1 cellular context compared by ENCODE assay signal in the genomic region with DNA sequence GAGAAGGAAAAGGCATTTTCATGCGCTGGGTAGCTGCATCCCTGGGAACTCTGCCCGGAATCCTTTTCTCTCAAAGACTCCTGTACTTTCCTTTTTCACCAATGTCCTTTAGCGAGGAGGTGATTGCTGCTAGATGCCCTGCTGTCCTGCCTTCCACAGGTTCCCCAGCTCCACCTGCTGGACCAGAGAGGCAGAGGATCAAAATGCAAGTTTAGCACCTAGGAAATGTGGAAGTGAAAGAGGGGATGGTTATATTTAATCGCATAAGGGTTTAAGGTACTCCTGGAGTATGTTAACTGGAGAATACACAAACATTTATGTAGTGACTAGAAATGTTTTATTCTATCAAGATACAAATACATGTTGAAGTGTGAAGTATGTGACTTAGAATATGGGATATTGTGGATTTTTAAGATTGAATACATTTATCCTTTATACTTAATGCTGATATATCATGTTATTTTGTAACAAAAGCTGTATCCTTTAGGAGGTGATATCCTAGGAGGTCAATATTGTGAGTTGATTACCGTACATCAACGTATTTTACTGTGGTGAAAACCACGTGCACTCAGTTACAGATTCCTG.
A peak's percentile ranks its signal among the peaks of the same experiment; 100 is the strongest.
TF ChIP-seq lines count a peak whose summit lies in the region.

No MANE protein-coding gene starts in this region.

TF ChIP-seq in HepG2, 621 proteins besides CTCF, POLR2A, EP300 and RAD21 (continued from another document and continues in another):
- no peak for TF ChIP-seq SNAPC4 (CRISPR knock-in tag; IDR thresholded peaks at IDR 0.05)
- no peak for TF ChIP-seq ZNF589 (CRISPR knock-in tag; conservative IDR thresholded peaks at IDR 0.05)
- no peak for TF ChIP-seq ZNF605 (CRISPR knock-in tag; IDR thresholded peaks at IDR 0.05)
- TF ChIP-seq SMARCC2 (IDR thresholded peaks at IDR 0.05) = no peak
- no peak for TF ChIP-seq SUZ12 (IDR thresholded peaks at IDR 0.05; ENCODE audit: low read depth, low read length)
- no peak for TF ChIP-seq ADNP (CRISPR knock-in tag; IDR thresholded peaks at IDR 0.05)
- TF ChIP-seq POLR2G (IDR thresholded peaks at IDR 0.05; ENCODE audit: low read depth, low read length) = no peak
- TF ChIP-seq ZNF263 (CRISPR knock-in tag; IDR thresholded peaks at IDR 0.05) = no peak
- TF ChIP-seq, protein P1, sequence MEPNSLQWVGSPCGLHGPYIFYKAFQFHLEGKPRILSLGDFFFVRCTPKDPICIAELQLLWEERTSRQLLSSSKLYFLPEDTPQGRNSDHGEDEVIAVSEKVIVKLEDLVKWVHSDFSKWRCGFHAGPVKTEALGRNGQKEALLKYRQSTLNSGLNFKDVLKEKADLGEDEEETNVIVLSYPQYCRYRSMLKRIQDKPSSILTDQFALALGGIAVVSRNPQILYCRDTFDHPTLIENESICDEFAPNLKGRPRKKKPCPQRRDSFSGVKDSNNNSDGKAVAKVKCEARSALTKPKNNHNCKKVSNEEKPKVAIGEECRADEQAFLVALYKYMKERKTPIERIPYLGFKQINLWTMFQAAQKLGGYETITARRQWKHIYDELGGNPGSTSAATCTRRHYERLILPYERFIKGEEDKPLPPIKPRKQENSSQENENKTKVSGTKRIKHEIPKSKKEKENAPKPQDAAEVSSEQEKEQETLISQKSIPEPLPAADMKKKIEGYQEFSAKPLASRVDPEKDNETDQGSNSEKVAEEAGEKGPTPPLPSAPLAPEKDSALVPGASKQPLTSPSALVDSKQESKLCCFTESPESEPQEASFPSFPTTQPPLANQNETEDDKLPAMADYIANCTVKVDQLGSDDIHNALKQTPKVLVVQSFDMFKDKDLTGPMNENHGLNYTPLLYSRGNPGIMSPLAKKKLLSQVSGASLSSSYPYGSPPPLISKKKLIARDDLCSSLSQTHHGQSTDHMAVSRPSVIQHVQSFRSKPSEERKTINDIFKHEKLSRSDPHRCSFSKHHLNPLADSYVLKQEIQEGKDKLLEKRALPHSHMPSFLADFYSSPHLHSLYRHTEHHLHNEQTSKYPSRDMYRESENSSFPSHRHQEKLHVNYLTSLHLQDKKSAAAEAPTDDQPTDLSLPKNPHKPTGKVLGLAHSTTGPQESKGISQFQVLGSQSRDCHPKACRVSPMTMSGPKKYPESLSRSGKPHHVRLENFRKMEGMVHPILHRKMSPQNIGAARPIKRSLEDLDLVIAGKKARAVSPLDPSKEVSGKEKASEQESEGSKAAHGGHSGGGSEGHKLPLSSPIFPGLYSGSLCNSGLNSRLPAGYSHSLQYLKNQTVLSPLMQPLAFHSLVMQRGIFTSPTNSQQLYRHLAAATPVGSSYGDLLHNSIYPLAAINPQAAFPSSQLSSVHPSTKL (CRISPR knock-in tag; IDR thresholded peaks at IDR 0.05) = 0 out of 2 replicates have a peak, but pooled peaks have one; percentile 13
- TF ChIP-seq, protein P2, sequence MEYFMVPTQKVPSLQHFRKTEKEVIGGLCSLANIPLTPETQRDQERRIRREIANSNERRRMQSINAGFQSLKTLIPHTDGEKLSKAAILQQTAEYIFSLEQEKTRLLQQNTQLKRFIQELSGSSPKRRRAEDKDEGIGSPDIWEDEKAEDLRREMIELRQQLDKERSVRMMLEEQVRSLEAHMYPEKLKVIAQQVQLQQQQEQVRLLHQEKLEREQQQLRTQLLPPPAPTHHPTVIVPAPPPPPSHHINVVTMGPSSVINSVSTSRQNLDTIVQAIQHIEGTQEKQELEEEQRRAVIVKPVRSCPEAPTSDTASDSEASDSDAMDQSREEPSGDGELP (IDR thresholded peaks at IDR 0.05; ENCODE audit: borderline replicate concordance, low read depth) = no peak
- TF ChIP-seq, protein P3, sequence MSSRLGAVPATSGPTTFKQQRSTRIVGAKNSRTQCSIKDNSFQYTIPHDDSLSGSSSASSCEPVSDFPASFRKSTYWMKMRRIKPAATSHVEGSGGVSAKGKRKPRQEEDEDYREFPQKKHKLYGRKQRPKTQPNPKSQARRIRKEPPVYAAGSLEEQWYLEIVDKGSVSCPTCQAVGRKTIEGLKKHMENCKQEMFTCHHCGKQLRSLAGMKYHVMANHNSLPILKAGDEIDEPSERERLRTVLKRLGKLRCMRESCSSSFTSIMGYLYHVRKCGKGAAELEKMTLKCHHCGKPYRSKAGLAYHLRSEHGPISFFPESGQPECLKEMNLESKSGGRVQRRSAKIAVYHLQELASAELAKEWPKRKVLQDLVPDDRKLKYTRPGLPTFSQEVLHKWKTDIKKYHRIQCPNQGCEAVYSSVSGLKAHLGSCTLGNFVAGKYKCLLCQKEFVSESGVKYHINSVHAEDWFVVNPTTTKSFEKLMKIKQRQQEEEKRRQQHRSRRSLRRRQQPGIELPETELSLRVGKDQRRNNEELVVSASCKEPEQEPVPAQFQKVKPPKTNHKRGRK (CRISPR knock-in tag; IDR thresholded peaks at IDR 0.05) = no peak
- no peak for TF ChIP-seq TARDBP (CRISPR knock-in tag; IDR thresholded peaks at IDR 0.05)
- TF ChIP-seq, protein P4, sequence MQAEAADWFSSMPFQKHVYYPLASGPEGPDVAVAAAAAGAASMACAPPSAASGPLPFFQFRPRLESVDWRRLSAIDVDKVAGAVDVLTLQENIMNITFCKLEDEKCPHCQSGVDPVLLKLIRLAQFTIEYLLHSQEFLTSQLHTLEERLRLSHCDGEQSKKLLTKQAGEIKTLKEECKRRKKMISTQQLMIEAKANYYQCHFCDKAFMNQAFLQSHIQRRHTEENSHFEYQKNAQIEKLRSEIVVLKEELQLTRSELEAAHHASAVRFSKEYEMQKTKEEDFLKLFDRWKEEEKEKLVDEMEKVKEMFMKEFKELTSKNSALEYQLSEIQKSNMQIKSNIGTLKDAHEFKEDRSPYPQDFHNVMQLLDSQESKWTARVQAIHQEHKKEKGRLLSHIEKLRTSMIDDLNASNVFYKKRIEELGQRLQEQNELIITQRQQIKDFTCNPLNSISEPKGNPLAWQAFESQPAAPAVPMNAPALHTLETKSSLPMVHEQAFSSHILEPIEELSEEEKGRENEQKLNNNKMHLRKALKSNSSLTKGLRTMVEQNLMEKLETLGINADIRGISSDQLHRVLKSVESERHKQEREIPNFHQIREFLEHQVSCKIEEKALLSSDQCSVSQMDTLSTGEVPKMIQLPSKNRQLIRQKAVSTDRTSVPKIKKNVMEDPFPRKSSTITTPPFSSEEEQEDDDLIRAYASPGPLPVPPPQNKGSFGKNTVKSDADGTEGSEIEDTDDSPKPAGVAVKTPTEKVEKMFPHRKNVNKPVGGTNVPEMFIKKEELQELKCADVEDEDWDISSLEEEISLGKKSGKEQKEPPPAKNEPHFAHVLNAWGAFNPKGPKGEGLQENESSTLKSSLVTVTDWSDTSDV (CRISPR knock-in tag; IDR thresholded peaks at IDR 0.05) = no peak
- no peak for TF ChIP-seq STAT5B (CRISPR knock-in tag; IDR thresholded peaks at IDR 0.05)
- TF ChIP-seq HBP1 (CRISPR knock-in tag; IDR thresholded peaks at IDR 0.05; ENCODE audit: low read depth) = no peak
- TF ChIP-seq RELA (CRISPR knock-in tag; IDR thresholded peaks at IDR 0.05) = no peak
- no peak for TF ChIP-seq KMT2A (CRISPR knock-in tag; IDR thresholded peaks at IDR 0.05)
- TF ChIP-seq ZNF318 (CRISPR knock-in tag; IDR thresholded peaks at IDR 0.05) = no peak
- TF ChIP-seq SRSF1 (optimal IDR thresholded peaks at IDR 0.05; ENCODE audit: low read depth, low read length) = no peak
- 0 out of 2 replicates have a peak, but pooled peaks have one; percentile 24 for TF ChIP-seq ERF (CRISPR knock-in tag; IDR thresholded peaks at IDR 0.05)
- TF ChIP-seq TEAD3 (CRISPR knock-in tag; optimal IDR thresholded peaks at IDR 0.05; ENCODE audit: borderline replicate concordance) = peak; percentile 20
- no peak for TF ChIP-seq RFXAP (CRISPR knock-in tag; IDR thresholded peaks at IDR 0.05; ENCODE audit: borderline replicate concordance)
- no peak for TF ChIP-seq CENPX (CRISPR knock-in tag; IDR thresholded peaks at IDR 0.05)
- no peak for TF ChIP-seq HNRNPK (IDR thresholded peaks at IDR 0.05; ENCODE audit: low read depth, low read length, poor library complexity, severe bottlenecking)
- TF ChIP-seq GATAD2A (CRISPR knock-in tag; IDR thresholded peaks at IDR 0.05) = 0 out of 2 replicates have a peak, but pooled peaks have one; percentile 21
